8 cellular contexts compared by ENCODE assay signal in genomic region chr18:58605027-58606020, GRCh38. TPM values are rescaled to one million over a fixed set of nuclear protein-coding genes. Genes with fewer than 3 reads are reported as not detected.
DNase-seq lines count a peak whose midpoint lies in the region; ATAC-seq, FAIRE-seq and TF ChIP-seq lines count a peak whose summit lies in the region.

No MANE protein-coding gene starts in this region.

- ATAC-seq in PC-3 (peak; percentile 49), natural killer cell (no peak)

- H3K36me3 ChIP-seq in PC-3 (ENCODE audit: low read depth, low read length) (no peaks in the 10 kb centered on the region), adipocyte (ENCODE audit: control insufficient read depth, insufficient read depth, low read length, severe bottlenecking) (no peaks in the 10 kb centered on the region)

- POLR2A ChIA-PET in PC-3 (lab: Charles Lee; ENCODE audit: unreplicated experiment): no interaction called here

- no TSS peak for BruUV-seq in PC-3 (replicated peaks; lab: Mats Ljungman, UMichigan)

- no peaks in the 10 kb centered on the region for H4K20me1 ChIP-seq in PC-3 (ENCODE audit: low read length)

- peak; percentile 40 for FAIRE-seq in GM19239 (lab: Jason Lieb, UNC)

- H3K4me1 ChIP-seq in PC-3 (ENCODE audit: insufficient read depth, low read length): peaks cover 15% of the 10 kb centered on the region
- H3K4me1 ChIP-seq in adipocyte (ENCODE audit: control insufficient read depth, insufficient read depth, low read length): peaks cover 9% of the 10 kb centered on the region

- H3F3A ChIP-seq in PC-3 (ENCODE audit: low read length, unreplicated experiment): peaks cover 3% of the 10 kb centered on the region

- H3K9ac ChIP-seq in PC-3 (ENCODE audit: low read length) (no peak overlapping the region), adipocyte (ENCODE audit: low read length) (no peak overlapping the region)

- no peak overlapping the region for H3K4me3 Mint-ChIP-seq in CD14-positive monocyte
- no peak overlapping the region for H3K4me3 Mint-ChIP-seq in natural killer cell

- H3K9me2 ChIP-seq in PC-3 (replicated peaks; ENCODE audit: low read length): no peaks in the 10 kb centered on the region

- DNase-seq in GM19239 (ENCODE audit: insufficient read length, low spot score) (no peak), PC-3 (peak; percentile 79), adipocyte (ENCODE audit: low read depth) (peak; percentile 48), germinal center (ENCODE audit: low spot score) (no peak), NCI-H446 (lab: John Stamatoyannopoulos, UW) (no peak), CD14-positive monocyte (ENCODE audit: low spot score) (no peak), natural killer cell (no peak)
- DNase-seq in stimulated activated CD4-positive, alpha-beta T cell treated with anti-CD3 and anti-CD28 coated beads, Interleukin-1b, Interleukin-23, amount 100 ng/mL, for 24 hours (ENCODE audit: low read depth in 4 of 4, low spot score in 1 of 4): peak in 3 of 4 experiments; percentile 21 to 28 (median 24)

- no peak overlapping the region for H3K4me2 ChIP-seq in PC-3 (ENCODE audit: low read length)

- H3K9me3 ChIP-seq in PC-3 (ENCODE audit: low read length) (no peaks in the 10 kb centered on the region), adipocyte (ENCODE audit: control insufficient read depth, low read length) (no peaks in the 10 kb centered on the region)

- no peak overlapping the region for H3K27ac ChIP-seq in PC-3 (ENCODE audit: low read length)

- no peak overlapping the region for H2AFZ ChIP-seq in PC-3 (ENCODE audit: low read length)

- H3K27me3 Mint-ChIP-seq in CD14-positive monocyte (ENCODE audit: low read depth in 3 of 3): peaks cover 3 to 12% (median 9%) of the 10 kb centered on the region in 3 donors
- H3K27me3 Mint-ChIP-seq in natural killer cell (ENCODE audit: low read depth in 2 of 2): peaks cover 9 to 17% of the 10 kb centered on the region in 2 donors

- CTCF ChIA-PET in PC-3 (lab: Charles Lee): no interaction called here

- no peaks in the 10 kb centered on the region for H3K79me2 ChIP-seq in PC-3 (ENCODE audit: low read length)

- TF ChIP-seq CTCF in PC-3 (conservative IDR thresholded peaks at IDR 0.05; ENCODE audit: low read depth, low read length): no peak
- TF ChIP-seq CTCF in CD14-positive monocyte (IDR thresholded peaks at IDR 0.05): no peak
- no peak for TF ChIP-seq CTCF in natural killer cell (IDR thresholded peaks at IDR 0.05)

- H3K4me1 Mint-ChIP-seq in CD14-positive monocyte: peaks cover 25% of the 10 kb centered on the region
- peaks cover 8 to 10% of the 10 kb centered on the region in 2 donors for H3K4me1 Mint-ChIP-seq in natural killer cell

- no peaks in the 10 kb centered on the region for H3K36me3 Mint-ChIP-seq in CD14-positive monocyte
- no peaks in the 10 kb centered on the region for H3K36me3 Mint-ChIP-seq in natural killer cell

- intact Hi-C loops in PC-3 (cut with micrococcal nuclease) (no loop called here), CD14-positive monocyte (cut with micrococcal nuclease) (loop anchor here in 1 of 2 donors (10.0 kb wide), 1 partner anchor 71 kb away; no protein-coding TSS in a partner anchor), natural killer cell (cut with micrococcal nuclease) (no loop called here)

- H3K4me3 ChIP-seq in PC-3 (ENCODE audit: low read length) (no peak overlapping the region), adipocyte (ENCODE audit: low read length) (no peak overlapping the region)

- H3K9me3 Mint-ChIP-seq in CD14-positive monocyte (peaks cover 0 to 6% (median 3%) of the 10 kb centered on the region in 7 donors), natural killer cell (no peaks in the 10 kb centered on the region)

- H3K27me3 ChIP-seq in PC-3 (ENCODE audit: low read length) (no peaks in the 10 kb centered on the region), adipocyte (replicated peaks; ENCODE audit: control insufficient read depth, insufficient read depth, low read length) (peaks cover 3% of the 10 kb centered on the region)

- H3K27ac Mint-ChIP-seq in CD14-positive monocyte (peak overlapping the region in 3 of 7 donors; percentile 16 to 86 (median 79)), natural killer cell (no peak overlapping the region)

RNA-seq across cellular contexts. Expression of gene ALPK2, which starts 23.6 kb away (rescaled TPM):
- total RNA-seq in PC-3 (2014; rRNA removed): 0.04 TPM in 1 of 2 replicates, not detected in the other
- polyA plus RNA-seq in CD14-positive monocyte: under 1 TPM; 0.16 to 0.52 TPM
- total RNA-seq in natural killer cell: under 1 TPM in 2 of 3 donors, not detected in 1; 0.09 to 0.75 TPM

Comparison
In these comparisons a context has a peak if more than half of its experiments do, and no peak if none do; other contexts are left out.
1. DNase-seq: peak in PC-3 (single experiment), adipocyte (single experiment) and stimulated activated CD4-positive, alpha-beta T cell treated with anti-CD3 and anti-CD28 coated beads, Interleukin-1b, Interleukin-23, amount 100 ng/mL, for 24 hours (3 of 4); none in GM19239 (single experiment), germinal center (single experiment), NCI-H446 (0 of 2), CD14-positive monocyte (single experiment) and natural killer cell (single experiment).